In the genomic region with DNA sequence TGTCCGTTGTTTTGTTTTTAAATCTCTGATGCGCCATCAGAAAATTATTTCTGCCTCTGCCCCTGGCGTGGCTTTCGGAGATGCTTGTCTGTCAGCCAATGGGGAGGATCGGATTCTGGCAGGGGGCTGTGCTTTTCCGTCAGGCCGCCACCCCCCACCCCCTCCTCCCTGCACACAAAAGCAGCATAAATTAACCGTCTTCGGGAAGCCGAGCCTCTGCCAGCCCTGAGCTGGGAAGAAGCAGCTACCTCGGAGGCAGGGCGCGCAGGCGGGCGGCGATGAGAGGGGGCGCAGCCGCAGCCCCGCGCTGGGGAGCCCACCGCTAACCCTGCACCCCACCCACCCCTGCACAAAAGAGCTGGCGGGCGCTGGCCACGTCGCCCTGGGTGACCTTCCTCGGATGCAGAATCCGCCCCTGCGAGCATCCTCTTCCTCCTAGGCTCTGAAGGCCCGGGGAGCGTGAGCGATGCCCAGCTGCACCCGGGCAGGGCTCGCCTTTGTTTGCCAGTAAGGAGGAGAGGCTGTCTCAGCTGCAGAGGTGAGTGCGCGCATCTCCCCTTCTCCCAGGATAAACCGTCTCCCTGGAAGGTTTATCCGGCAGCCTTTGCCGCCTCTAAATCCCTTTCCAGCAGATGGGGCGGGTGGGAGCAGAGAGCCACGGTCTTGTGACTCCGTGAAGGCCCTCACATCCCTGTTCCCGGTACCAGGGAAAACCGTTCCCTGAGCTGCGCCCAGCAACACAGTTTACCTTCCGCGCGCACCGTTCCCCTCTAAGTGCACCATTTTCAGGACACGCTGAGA, we compare ENCODE assay signal across 12 cellular contexts. TPM values are rescaled to one million over a fixed set of nuclear protein-coding genes. Genes with fewer than 3 reads are reported as not detected.
DNase-seq lines count a peak whose midpoint lies in the region; ATAC-seq and TF ChIP-seq lines count a peak whose summit lies in the region.
"Had no signal": no experiment of that assay in that cellular context is flagged by ENCODE, and none has a peak within 500 bp of the region (broad histone marks: within the 10 kb centered on the region; RNA-seq: fewer than 3 reads in every experiment).

A gene with protein sequence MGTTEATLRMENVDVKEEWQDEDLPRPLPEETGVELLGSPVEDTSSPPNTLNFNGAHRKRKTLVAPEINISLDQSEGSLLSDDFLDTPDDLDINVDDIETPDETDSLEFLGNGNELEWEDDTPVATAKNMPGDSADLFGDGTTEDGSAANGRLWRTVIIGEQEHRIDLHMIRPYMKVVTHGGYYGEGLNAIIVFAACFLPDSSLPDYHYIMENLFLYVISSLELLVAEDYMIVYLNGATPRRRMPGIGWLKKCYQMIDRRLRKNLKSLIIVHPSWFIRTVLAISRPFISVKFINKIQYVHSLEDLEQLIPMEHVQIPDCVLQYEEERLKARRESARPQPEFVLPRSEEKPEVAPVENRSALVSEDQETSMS (plus strand): TSS at position 215 of the 801 bp plus-strand sequence. CDS start 5,083 bp downstream, outside the sequence.

- H3K4me3 Mint-ChIP-seq in HFFc6 = no peak within 1 kb of the TSS
- H3K4me3 Mint-ChIP-seq: dendritic cell treated with granulocyte-macrophage colony-stimulating factor and Interleukin-4, amounts not matched to agents 40 ng/mL and 50 ng/mL, for 4 days; stimulated activated naive CD8-positive, alpha-beta T cell treated with anti-CD3 and anti-CD28 coated beads, Interleukin-15, Interleukin-2, amounts not matched to agents 100 ng/mL and 50 ng/mL, for 24 hours had no signal

- H3K4me1 Mint-ChIP-seq in HFFc6 (ENCODE audit: low read depth) = no peaks in the 10 kb centered on the region

- H3K4me1 ChIP-seq in HAP-1 (no peaks in the 10 kb centered on the region), endocrine pancreas (ENCODE audit: control insufficient read depth, insufficient read depth, low read length) (no peaks in the 10 kb centered on the region), mucosa of descending colon (ENCODE audit: low read depth) (no peaks in the 10 kb centered on the region)

- H3K27me3 ChIP-seq in HAP-1 (ENCODE audit: low read depth) (peaks cover 16% of the 10 kb centered on the region), endocrine pancreas (ENCODE audit: control insufficient read depth, insufficient read depth, low read length) (peaks cover 4% of the 10 kb centered on the region)

- no peaks in the 10 kb centered on the region for H3K9me3 ChIP-seq in HAP-1
- H3K9me3 ChIP-seq in endocrine pancreas (ENCODE audit: control insufficient read depth, low read length) = no peaks in the 10 kb centered on the region
- H3K9me3 ChIP-seq in mucosa of descending colon = no peaks in the 10 kb centered on the region

- H3K9me3 Mint-ChIP-seq in HFFc6 = no peaks in the 10 kb centered on the region
- H3K9me3 Mint-ChIP-seq: dendritic cell treated with granulocyte-macrophage colony-stimulating factor and Interleukin-4, amounts not matched to agents 40 ng/mL and 50 ng/mL, for 4 days; stimulated activated naive CD8-positive, alpha-beta T cell treated with anti-CD3 and anti-CD28 coated beads, Interleukin-15, Interleukin-2, amounts not matched to agents 100 ng/mL and 50 ng/mL, for 24 hours had no signal

- DNase-seq in HAP-1 (ENCODE audit: low spot score in 2 of 2) (peak; percentile 26 to 53), NCI-H2227 treated with DMSO at 0.1 percent for 48 hours (lab: John Stamatoyannopoulos, UW) (peak; percentile 75), posterior cingulate gyrus (peak; percentile 18 to 95 (median 76)), HFFc6 (no peak), mucosa of descending colon (no peak)
- DNase-seq in stimulated activated CD4-positive, alpha-beta T cell treated with anti-CD3 and anti-CD28 coated beads, Interleukin-15, amount 100 ng/mL, for 24 hours = no peak
- no peak for DNase-seq in activated naive CD4-positive, alpha-beta T cell (lab: John Stamatoyannopoulos, UW)
- DNase-seq: MV-4-11, T-helper 1 cell had no signal

- intact Hi-C loops in posterior cingulate gyrus (cut with DNase I) = no loop called here
- intact Hi-C loops in mucosa of descending colon (cut with DNase I, micrococcal nuclease) = no loop called here

- in situ Hi-C loops in HAP-1 (cut with MboI; ENCODE audit: low sequenced_read_pairs) = no loop called here

- H3K36me3 ChIP-seq in HAP-1 (replicated peaks) (no peaks in the 10 kb centered on the region), endocrine pancreas (ENCODE audit: control insufficient read depth, insufficient read depth, low read length) (no peaks in the 10 kb centered on the region), mucosa of descending colon (ENCODE audit: low read depth) (no peaks in the 10 kb centered on the region)

- TF ChIP-seq CTCF in HFFc6 (IDR thresholded peaks at IDR 0.05) (no peak), mucosa of descending colon (IDR thresholded peaks at IDR 0.05) (no peak)

- peak within 1 kb of the TSS; percentile 19 for H3K9ac ChIP-seq in endocrine pancreas (ENCODE audit: control insufficient read depth, insufficient read depth, low read length)

- H3K27me3 Mint-ChIP-seq in HFFc6 (ENCODE audit: insufficient read depth) = peaks cover 20% of the 10 kb centered on the region

- ATAC-seq in mucosa of descending colon = no peak

- no peak within 1 kb of the TSS for H3K4me3 ChIP-seq in HAP-1
- no peak within 1 kb of the TSS for H3K4me3 ChIP-seq in endocrine pancreas (ENCODE audit: control insufficient read depth, insufficient read depth, low read length)
- no peak within 1 kb of the TSS for H3K4me3 ChIP-seq in mucosa of descending colon

- H3K36me3 Mint-ChIP-seq in HFFc6 (ENCODE audit: low read depth) = no peaks in the 10 kb centered on the region

- no peak within 1 kb of the TSS for H3K27ac Mint-ChIP-seq in HFFc6
- H3K27ac Mint-ChIP-seq: dendritic cell treated with granulocyte-macrophage colony-stimulating factor and Interleukin-4, amounts not matched to agents 40 ng/mL and 50 ng/mL, for 4 days; stimulated activated naive CD8-positive, alpha-beta T cell treated with anti-CD3 and anti-CD28 coated beads, Interleukin-15, Interleukin-2, amounts not matched to agents 100 ng/mL and 50 ng/mL, for 24 hours had no signal

RNA-seq across cellular contexts. Expression of the gene that starts here (rescaled TPM):
- not detected for total RNA-seq in HFFc6 (2021; fragmentation: NEBNext Ultra II Directional; extraction: Animal tissue kit (Norgen Biotek cat#: 25700))
- total RNA-seq in mucosa of descending colon = 1 to 10 TPM in 1 of 3 donors, under 1 TPM in 2; 0.09 to 2.2 (median 0.22) TPM

Comparison
In these comparisons a context has a peak if more than half of its experiments do, and no peak if none do; other contexts are left out.
1. DNase-seq: peak in HAP-1 (2 of 2), NCI-H2227 treated with DMSO at 0.1 percent for 48 hours (single experiment) and posterior cingulate gyrus (10 of 10); none in HFFc6 (single experiment), stimulated activated CD4-positive, alpha-beta T cell treated with anti-CD3 and anti-CD28 coated beads, Interleukin-15, amount 100 ng/mL, for 24 hours (single experiment), mucosa of descending colon (0 of 3) and activated naive CD4-positive, alpha-beta T cell (0 of 4).